ENCODE assay signal across 1 cellular context in genomic region chr5:72108200-72109050, GRCh38.
TF ChIP-seq lines count a peak whose summit lies in the region.

No MANE protein-coding gene starts in this region.

TF ChIP-seq in GM23338, 12 proteins besides CTCF, POLR2A, EP300 and RAD21 (continued from another document):
- TF ChIP-seq CREB1 (CRISPR knock-in tag; IDR thresholded peaks at IDR 0.05; ENCODE audit: low read depth): 0 out of 2 replicates have a peak, but pooled peaks have one; percentile 10
- TF ChIP-seq REST (IDR thresholded peaks at IDR 0.05; ENCODE audit: unreplicated experiment): peak; percentile 38
- no peak for TF ChIP-seq NANOG (IDR thresholded peaks at IDR 0.05; ENCODE audit: borderline replicate concordance)
- TF ChIP-seq EZH2phosphoT487 (IDR thresholded peaks at IDR 0.05; ENCODE audit: unreplicated experiment): no peak
- TF ChIP-seq ZNF114 (CRISPR knock-in tag; IDR thresholded peaks at IDR 0.05): no peak
- no peak for TF ChIP-seq JUNB (IDR thresholded peaks at IDR 0.05; ENCODE audit: unreplicated experiment)
- TF ChIP-seq ETS1 (IDR thresholded peaks at IDR 0.05): no peak
- no peak for TF ChIP-seq STAT1 (IDR thresholded peaks at IDR 0.05; ENCODE audit: unreplicated experiment)
